ENCODE assay signal across 14 cellular contexts in genomic region chr11:123799438-123799837, GRCh38. TPM values are rescaled to one million over a fixed set of nuclear protein-coding genes. Genes with fewer than 3 reads are reported as not detected.
"Had no signal": no experiment of that assay in that cellular context is flagged by ENCODE, and none has a peak within 500 bp of the region (broad histone marks: within the 10 kb centered on the region; RNA-seq: fewer than 3 reads in every experiment).

No MANE protein-coding gene starts in this region.

- H3K27me3 ChIP-seq: adrenal gland, gastroesophageal sphincter, transverse colon had no signal

- H3K9me3 Mint-ChIP-seq: activated T-helper 2 cell treated with anti-CD3 and anti-CD28 coated beads, Interferon-gamma antibody, Interleukin-2, Interleukin-4, amounts not matched to agents 10 μg/mL and 5 μg/mL and 100 μg/mL, durations not matched to agents 14 hours and 24 hours and 36 hours; stimulated activated memory B cell treated with anti-CD40 and anti-IgM and Interleukin-4, amounts not matched to agents 10 μg/mL and 1 μg/mL and 100 μg/mL, for 72 hours had no signal

- H3K4me1 Mint-ChIP-seq: stimulated activated memory B cell treated with anti-CD40 and anti-IgM and Interleukin-4, amounts not matched to agents 10 μg/mL and 1 μg/mL and 100 μg/mL, for 72 hours had no signal

- H3K27ac ChIP-seq: adrenal gland, gastroesophageal sphincter, left ventricle myocardium inferior, transverse colon had no signal

- H3K36me3 ChIP-seq: adrenal gland, gastroesophageal sphincter, left ventricle myocardium inferior, transverse colon had no signal

- H3K9me3 ChIP-seq: adrenal gland, gastroesophageal sphincter, left ventricle myocardium inferior, transverse colon had no signal

- DNase-seq: activated naive CD4-positive, alpha-beta T cell treated with anti-CD3 and anti-CD28 coated beads, Interleukin-2, amount 50 U/mL, for 16 hours; adrenal gland; central memory CD4-positive, alpha-beta T cell; cortex of kidney; effector CD8-positive, alpha-beta T cell; left ventricle myocardium inferior; T-helper 2 cell; transverse colon had no signal

- H3K4me3 ChIP-seq: adrenal gland, gastroesophageal sphincter, left ventricle myocardium inferior, transverse colon had no signal

- H3K4me3 Mint-ChIP-seq: stimulated activated memory B cell treated with anti-CD40 and anti-IgM and Interleukin-4, amounts not matched to agents 10 μg/mL and 1 μg/mL and 100 μg/mL, for 72 hours had no signal

- H3K27ac Mint-ChIP-seq: activated T-helper 2 cell treated with anti-CD3 and anti-CD28 coated beads, Interferon-gamma antibody, Interleukin-2, Interleukin-4, amounts not matched to agents 10 μg/mL and 5 μg/mL and 100 μg/mL, durations not matched to agents 14 hours and 24 hours and 36 hours; stimulated activated memory B cell treated with anti-CD40 and anti-IgM and Interleukin-4, amounts not matched to agents 10 μg/mL and 1 μg/mL and 100 μg/mL, for 72 hours had no signal

- H3K36me3 Mint-ChIP-seq: stimulated activated memory B cell treated with anti-CD40 and anti-IgM and Interleukin-4, amounts not matched to agents 10 μg/mL and 1 μg/mL and 100 μg/mL, for 72 hours had no signal

- H3K4me1 ChIP-seq: adrenal gland, gastroesophageal sphincter, left ventricle myocardium inferior, transverse colon had no signal

RNA-seq across cellular contexts. Expression of gene OR6M1, which starts 6.7 kb away (rescaled TPM):
- total RNA-seq: activated T-helper 2 cell treated with anti-CD3 and anti-CD28 coated beads, Interferon-gamma antibody, Interleukin-2, Interleukin-4, amounts not matched to agents 10 μg/mL and 5 μg/mL and 100 μg/mL, durations not matched to agents 14 hours and 24 hours and 36 hours; adrenal gland; gastroesophageal sphincter; kidney; left ventricle myocardium inferior; mesenteric fat pad; subcutaneous adipose tissue; transverse colon had no signal
- polyA plus RNA-seq: adrenal gland had no signal

RNA-seq across cellular contexts. Expression of gene OR6X1, which starts 45.1 kb away (rescaled TPM):
- total RNA-seq: activated T-helper 2 cell treated with anti-CD3 and anti-CD28 coated beads, Interferon-gamma antibody, Interleukin-2, Interleukin-4, amounts not matched to agents 10 μg/mL and 5 μg/mL and 100 μg/mL, durations not matched to agents 14 hours and 24 hours and 36 hours; adrenal gland; gastroesophageal sphincter; kidney; left ventricle myocardium inferior; mesenteric fat pad; subcutaneous adipose tissue had no signal
- polyA plus RNA-seq: adrenal gland had no signal
